ENCODE assay signal across 1 cellular context in genomic region chr20:36860339-36860738, GRCh38.
TF ChIP-seq lines count a peak whose summit lies in the region.

No MANE protein-coding gene starts in this region.

TF ChIP-seq in SK-N-SH, 30 proteins besides CTCF, POLR2A, EP300 and RAD21 (continued from another document):
- no peak for TF ChIP-seq TEAD4 (IDR thresholded peaks at IDR 0.05; ENCODE audit: borderline replicate concordance, insufficient read depth)
- TF ChIP-seq RFX5 (IDR thresholded peaks at IDR 0.05; ENCODE audit: low read length), result no peak
- TF ChIP-seq GABPA (IDR thresholded peaks at IDR 0.05; ENCODE audit: low read depth), result no peak
- TF ChIP-seq NFIC (IDR thresholded peaks at IDR 0.05; ENCODE audit: borderline replicate concordance), result no peak
- no peak for TF ChIP-seq PBX3 (IDR thresholded peaks at IDR 0.05)
- no peak for TF ChIP-seq REST (IDR thresholded peaks at IDR 0.05; ENCODE audit: low read depth, low read length)
- no peak for TF ChIP-seq MEF2A (IDR thresholded peaks at IDR 0.05; ENCODE audit: borderline replicate concordance, low read depth)
- TF ChIP-seq YY1 (IDR thresholded peaks at IDR 0.05; ENCODE audit: low read depth), result no peak
- TF ChIP-seq IRF3 (IDR thresholded peaks at IDR 0.05; ENCODE audit: low read depth, low read length), result no peak
- no peak for TF ChIP-seq RCOR1 (IDR thresholded peaks at IDR 0.05; ENCODE audit: low read length)
- TF ChIP-seq NRF1 (IDR thresholded peaks at IDR 0.05; ENCODE audit: low read depth, low read length), result no peak
TF ChIP-seq in SK-N-SH: peak in this region for 0.
